Comparison of ENCODE assay signal across 25 cellular contexts in genomic region chr18:62880673-62881364, GRCh38.
A peak's percentile ranks its signal among the peaks of the same experiment; 100 is the strongest.
DNase-seq lines count a peak whose midpoint lies in the region; ATAC-seq, FAIRE-seq and TF ChIP-seq lines count a peak whose summit lies in the region.
"Had no signal": no experiment of that assay in that cellular context is flagged by ENCODE, and none has a peak within 500 bp of the region (broad histone marks: within the 10 kb centered on the region; RNA-seq: fewer than 3 reads in every experiment).

No MANE protein-coding gene starts in this region.

- RAD21 ChIA-PET in GM12878 (lab: Charles Lee; ENCODE audit: unreplicated experiment): no interaction called here

- TF ChIP-seq RAD21 in GM12878 (IDR thresholded peaks at IDR 0.05; ENCODE audit: insufficient read depth, low read depth, low read length): no peak

- no peaks in the 10 kb centered on the region for H3K36me3 ChIP-seq in ACC112 (ENCODE audit: insufficient read depth, low read length)
- no peaks in the 10 kb centered on the region for H3K36me3 ChIP-seq in GM12878 (ENCODE audit: control insufficient read depth in 2 of 2, insufficient read depth in 2 of 2, low read length in 1 of 2)
- no peaks in the 10 kb centered on the region for H3K36me3 ChIP-seq in left ventricle myocardium inferior
- no peaks in the 10 kb centered on the region for H3K36me3 ChIP-seq in esophagus muscularis mucosa
- H3K36me3 ChIP-seq in right atrium auricular region: no peaks in the 10 kb centered on the region
- H3K36me3 ChIP-seq: breast epithelium, esophagus squamous epithelium, gastrocnemius medialis, upper lobe of right lung had no signal

- SMC1A ChIA-PET in GM12878 (lab: Charles Lee; ENCODE audit: uncharacterized antibody, unreplicated experiment): interaction anchor here (2.2 kb wide), 1 partner anchor 11 kb away, joined by 8 read pairs; no protein-coding TSS in a partner anchor

- no peak for TF ChIP-seq CTCF in GM12878 (IDR thresholded peaks at IDR 0.05 in 2 of 3, conservative IDR thresholded peaks at IDR 0.05 in 1 of 3; ENCODE audit: control insufficient read depth in 2 of 3, extremely low read depth in 1 of 3, insufficient read depth in 1 of 3, low read depth in 3 of 3, low read length in 3 of 3)
- no peak for TF ChIP-seq CTCF in left ventricle myocardium inferior (IDR thresholded peaks at IDR 0.05; ENCODE audit: borderline replicate concordance)
- no peak for TF ChIP-seq CTCF in esophagus muscularis mucosa (IDR thresholded peaks at IDR 0.05)
- TF ChIP-seq CTCF in right atrium auricular region (IDR thresholded peaks at IDR 0.05): no peak

- H3K4me3 ChIP-seq in ACC112 (ENCODE audit: low read depth, low read length) (no peak overlapping the region), GM12878 (no peak overlapping the region; the same call in 1 of the 2 replicates), left ventricle myocardium inferior (no peak overlapping the region), esophagus muscularis mucosa (no peak overlapping the region), right atrium auricular region (no peak overlapping the region)
- H3K4me3 ChIP-seq: breast epithelium, esophagus squamous epithelium, gastrocnemius medialis, hepatocyte, upper lobe of right lung had no signal

- no peak for FAIRE-seq in GM12878 (lab: Jason Lieb, UNC)
- FAIRE-seq: colon had no signal

- H3K4me2 ChIP-seq in GM12878 (ENCODE audit: control insufficient read depth, insufficient read depth): no peak overlapping the region
- H3K4me2 ChIP-seq: hepatocyte had no signal

- H3K9me3 ChIP-seq in GM12878 (replicated peaks; ENCODE audit: control insufficient read depth, insufficient read depth, low read length) (no peaks in the 10 kb centered on the region), left ventricle myocardium inferior (replicated peaks) (no peaks in the 10 kb centered on the region), esophagus muscularis mucosa (no peaks in the 10 kb centered on the region), right atrium auricular region (no peaks in the 10 kb centered on the region)
- H3K9me3 ChIP-seq: breast epithelium, esophagus squamous epithelium, gastrocnemius medialis, upper lobe of right lung had no signal

- H3K27ac ChIP-seq in ACC112 (ENCODE audit: low read depth, low read length) (peak overlapping the region; percentile 61), GM12878 (ENCODE audit: control insufficient read depth, insufficient read depth) (no peak overlapping the region), left ventricle myocardium inferior (replicated peaks) (no peak overlapping the region), esophagus muscularis mucosa (replicated peaks in 1 of 4) (no peak overlapping the region), right atrium auricular region (no peak overlapping the region)
- H3K27ac ChIP-seq: gastrocnemius medialis, hepatocyte, HL-60, upper lobe of right lung had no signal

- POLR2A ChIA-PET in GM12878 (lab: Charles Lee): no interaction called here

- intact Hi-C loops in GM12878 (cut with micrococcal nuclease; ENCODE audit: unreplicated experiment) (no loop called here), left ventricle myocardium inferior (cut with micrococcal nuclease) (no loop called here), esophagus muscularis mucosa (cut with DNase I) (no loop called here)

- H2AFZ ChIP-seq in ACC112 (ENCODE audit: low read length, unreplicated experiment): no peak overlapping the region
- no peak overlapping the region for H2AFZ ChIP-seq in GM12878 (ENCODE audit: control insufficient read depth, low read depth, low read length)
- H2AFZ ChIP-seq: hepatocyte had no signal

- ATAC-seq in GM12878: no peak
- ATAC-seq: effector memory CD8-positive, alpha-beta T cell; naive thymus-derived CD8-positive, alpha-beta T cell had no signal

- CTCF ChIA-PET in GM12878 (lab: Yijun Ruan, JAX): interaction anchor here (0.6 to 1.4 kb wide), 4 partner anchors 8 to 165 kb away, joined by 3 read pairs; no protein-coding TSS in a partner anchor

- TF ChIP-seq EP300 in GM12878 (IDR thresholded peaks at IDR 0.05; ENCODE audit: borderline replicate concordance in 1 of 2, control insufficient read depth in 1 of 2, low read depth in 2 of 2, low read length in 2 of 2) (no peak), esophagus muscularis mucosa (IDR thresholded peaks at IDR 0.05) (no peak)

- no peaks in the 10 kb centered on the region for H4K20me1 ChIP-seq in GM12878 (ENCODE audit: control insufficient read depth, insufficient read depth)

- no peak overlapping the region for H3K9ac ChIP-seq in GM12878 (ENCODE audit: control insufficient read depth, insufficient read depth, low read length)

- H3K4me1 ChIP-seq in ACC112 (ENCODE audit: control insufficient read depth, insufficient read depth, low read length, unreplicated experiment): peaks cover 52% of the 10 kb centered on the region
- peaks cover 12% of the 10 kb centered on the region for H3K4me1 ChIP-seq in GM12878 (ENCODE audit: control insufficient read depth, insufficient read depth, low read length)
- peaks cover 57% of the 10 kb centered on the region for H3K4me1 ChIP-seq in left ventricle myocardium inferior
- H3K4me1 ChIP-seq in esophagus muscularis mucosa: peaks cover 26 to 40% (median 35%) of the 10 kb centered on the region in 4 donors
- H3K4me1 ChIP-seq in right atrium auricular region: peaks cover 0 to 31% of the 10 kb centered on the region in 2 donors
- H3K4me1 ChIP-seq: breast epithelium had no signal

- H3K79me2 ChIP-seq in ACC112 (ENCODE audit: control insufficient read depth, insufficient read depth, low read length, unreplicated experiment) (no peaks in the 10 kb centered on the region), GM12878 (ENCODE audit: control insufficient read depth, insufficient read depth, low read length) (no peaks in the 10 kb centered on the region)

- BruUV-seq in GM12878 (replicated peaks; lab: Mats Ljungman, UMichigan): no TSS peak

- WGBS in GM12878 (ENCODE audit: insufficient coverage, insufficient replicate concordance, low lambda C conversion rate, missing lambda C conversion rate): 58% methylated on average over 4 of the region's 4 CpGs
- 96% methylated on average over 4 of the region's 4 CpGs for WGBS in esophagus muscularis mucosa

- DNase-seq in DMS53 (lab: John Stamatoyannopoulos, UW) (peak; percentile 80), NCI-H510A treated with DMSO at 0.1 percent for 48 hours (lab: John Stamatoyannopoulos, UW) (peak; percentile 65), GM12878 (ENCODE audit: low read depth, low spot score) (no peak), left ventricle myocardium inferior (no peak), NCI-H2081 (lab: John Stamatoyannopoulos, UW) (no peak), esophagus muscularis mucosa (ENCODE audit: extremely low spot score) (no peak), right atrium auricular region (ENCODE audit: low spot score) (no peak)
- DNase-seq: activated B cell treated with CpG ODN at 0.5 μM for 24 hours; activated CD4-positive, alpha-beta memory T cell treated with anti-CD3 and anti-CD28 coated beads, Interleukin-2, amount 10 ng/mL, durations not matched to agents 7 days and 5 days; CD4-positive, alpha-beta memory T cell; effector memory CD8-positive, alpha-beta T cell; esophagus squamous epithelium; naive thymus-derived CD8-positive, alpha-beta T cell; NCI-H1048; NCI-H524 treated with DMSO at 0.1 percent for 48 hours; OCI-M1; small intestine; stimulated activated CD4-positive, alpha-beta T cell treated with anti-CD3 and anti-CD28 coated beads, Interleukin-1b, Interleukin-23, amount 100 ng/mL, for 48 hours; upper lobe of right lung had no signal

- in situ Hi-C loops in GM12878 (cut with MboI): no loop called here

- H3K27me3 ChIP-seq in ACC112 (ENCODE audit: insufficient read depth, low read length): no peaks in the 10 kb centered on the region
- H3K27me3 ChIP-seq in GM12878 (replicated peaks in 1 of 2; ENCODE audit: control insufficient read depth in 2 of 2, insufficient read depth in 2 of 2, low read length in 1 of 2): no peaks in the 10 kb centered on the region
- no peaks in the 10 kb centered on the region for H3K27me3 ChIP-seq in left ventricle myocardium inferior (ENCODE audit: low read depth)
- H3K27me3 ChIP-seq in esophagus muscularis mucosa: no peaks in the 10 kb centered on the region
- no peaks in the 10 kb centered on the region for H3K27me3 ChIP-seq in right atrium auricular region
- H3K27me3 ChIP-seq: breast epithelium, esophagus squamous epithelium, gastrocnemius medialis, hepatocyte, upper lobe of right lung had no signal

- TF ChIP-seq POLR2A in GM12878 (IDR thresholded peaks at IDR 0.05; ENCODE audit: low read depth, low read length): no peak
- no peak for TF ChIP-seq POLR2A in esophagus muscularis mucosa (IDR thresholded peaks at IDR 0.05; ENCODE audit: low read depth)

TF ChIP-seq in GM12878, 131 proteins besides CTCF, POLR2A, EP300 and RAD21:
- TF ChIP-seq JUNB (IDR thresholded peaks at IDR 0.05) (peak; percentile 42), MXI1 (IDR thresholded peaks at IDR 0.05; ENCODE audit: low read depth, low read length) (no peak)

Comparison
In these comparisons a context has a peak if more than half of its experiments do, and no peak if none do; other contexts are left out.
1. DNase-seq: peak in DMS53 (single experiment) and NCI-H510A treated with DMSO at 0.1 percent for 48 hours (single experiment); none in GM12878 (single experiment), left ventricle myocardium inferior (single experiment), NCI-H2081 (0 of 2), esophagus muscularis mucosa (single experiment) and right atrium auricular region (single experiment).